In genomic region chr6:159445351-159445750, GRCh38 we compare ENCODE assay signal across 24 cellular contexts.
"Had no signal": no experiment of that assay in that cellular context is flagged by ENCODE, and none has a peak within 500 bp of the region (broad histone marks: within the 10 kb centered on the region; RNA-seq: fewer than 3 reads in every experiment).

No MANE protein-coding gene starts in this region.

- H2AFZ ChIP-seq: PC-9 had no signal

- H3K4me1 Mint-ChIP-seq: activated CD4-positive, alpha-beta T cell treated with anti-CD3 and anti-CD28 coated beads, Interleukin-2, amount 10 ng/mL, durations not matched to agents 7 days and 5 days; activated T-helper 17 cell treated with anti-CD3 and anti-CD28 coated beads, Interleukin-2, amount 50 U/mL, for 72 hours; brain; T-helper 17 cell had no signal

- H3K27ac Mint-ChIP-seq: activated CD4-positive, alpha-beta memory T cell treated with anti-CD3 and anti-CD28 coated beads for 36 hours; activated CD4-positive, alpha-beta T cell treated with anti-CD3 and anti-CD28 coated beads, Interleukin-2, amount 10 ng/mL, durations not matched to agents 7 days and 5 days; activated naive CD4-positive, alpha-beta T cell treated with anti-CD3 and anti-CD28 coated beads for 36 hours; activated naive CD8-positive, alpha-beta T cell; activated T-helper 17 cell treated with anti-CD3 and anti-CD28 coated beads, Interleukin-2, amount 50 U/mL, for 72 hours; brain; T-helper 17 cell had no signal

- H3K4me2 ChIP-seq: PC-9 had no signal

- H3K36me3 ChIP-seq: cardiac muscle cell had no signal

- H3K4me3 Mint-ChIP-seq: activated CD4-positive, alpha-beta memory T cell treated with anti-CD3 and anti-CD28 coated beads for 36 hours; activated CD4-positive, alpha-beta T cell treated with anti-CD3 and anti-CD28 coated beads, Interleukin-2, amount 10 ng/mL, durations not matched to agents 7 days and 5 days; activated naive CD4-positive, alpha-beta T cell treated with anti-CD3 and anti-CD28 coated beads for 36 hours; activated naive CD8-positive, alpha-beta T cell; activated T-helper 17 cell treated with anti-CD3 and anti-CD28 coated beads, Interleukin-2, amount 50 U/mL, for 72 hours; brain; T-helper 17 cell had no signal

- H3K4me3 ChIP-seq: cardiac muscle cell, PC-9 had no signal

- H3K9me3 Mint-ChIP-seq: activated CD4-positive, alpha-beta memory T cell treated with anti-CD3 and anti-CD28 coated beads for 36 hours; activated CD4-positive, alpha-beta T cell treated with anti-CD3 and anti-CD28 coated beads, Interleukin-2, amount 10 ng/mL, durations not matched to agents 7 days and 5 days; activated naive CD4-positive, alpha-beta T cell treated with anti-CD3 and anti-CD28 coated beads for 36 hours; activated T-helper 17 cell treated with anti-CD3 and anti-CD28 coated beads, Interleukin-2, amount 50 U/mL, for 72 hours had no signal

- H3K27ac ChIP-seq: cardiac muscle cell, PC-9, VCaP had no signal

- DNase-seq: activated CD4-positive, alpha-beta memory T cell treated with anti-CD3 and anti-CD28 coated beads for 36 hours; activated CD4-positive, alpha-beta T cell treated with anti-CD3 and anti-CD28 coated beads, Interleukin-2, amount 10 ng/mL, durations not matched to agents 7 days and 5 days; activated CD4-positive, CD25-positive, alpha-beta regulatory T cell; activated gamma-delta T cell; activated naive CD4-positive, alpha-beta T cell treated with anti-CD3 and anti-CD28 coated beads for 36 hours; activated T-cell treated with anti-CD3 and anti-CD28 coated beads for 4 hours; activated T-cell treated with anti-CD3 and anti-CD28 coated beads, Interleukin-2, amount 50 U/mL, for 48 hours; amygdala; Karpas-422; NCI-H1048; NCI-H146; NCI-H187 treated with DMSO at 0.1 percent for 48 hours; NCI-H2081 treated with DMSO at 0.1 percent for 48 hours; NCI-H446; NCI-H524; PC-9; SIG-M5; T-helper 17 cell; T1000 had no signal

- ATAC-seq: activated T-helper 17 cell treated with anti-CD3 and anti-CD28 coated beads, Interleukin-2, amount 50 U/mL, for 72 hours; T-helper 17 cell had no signal

- H3K27me3 ChIP-seq: cardiac muscle cell had no signal
